In the genomic region with DNA sequence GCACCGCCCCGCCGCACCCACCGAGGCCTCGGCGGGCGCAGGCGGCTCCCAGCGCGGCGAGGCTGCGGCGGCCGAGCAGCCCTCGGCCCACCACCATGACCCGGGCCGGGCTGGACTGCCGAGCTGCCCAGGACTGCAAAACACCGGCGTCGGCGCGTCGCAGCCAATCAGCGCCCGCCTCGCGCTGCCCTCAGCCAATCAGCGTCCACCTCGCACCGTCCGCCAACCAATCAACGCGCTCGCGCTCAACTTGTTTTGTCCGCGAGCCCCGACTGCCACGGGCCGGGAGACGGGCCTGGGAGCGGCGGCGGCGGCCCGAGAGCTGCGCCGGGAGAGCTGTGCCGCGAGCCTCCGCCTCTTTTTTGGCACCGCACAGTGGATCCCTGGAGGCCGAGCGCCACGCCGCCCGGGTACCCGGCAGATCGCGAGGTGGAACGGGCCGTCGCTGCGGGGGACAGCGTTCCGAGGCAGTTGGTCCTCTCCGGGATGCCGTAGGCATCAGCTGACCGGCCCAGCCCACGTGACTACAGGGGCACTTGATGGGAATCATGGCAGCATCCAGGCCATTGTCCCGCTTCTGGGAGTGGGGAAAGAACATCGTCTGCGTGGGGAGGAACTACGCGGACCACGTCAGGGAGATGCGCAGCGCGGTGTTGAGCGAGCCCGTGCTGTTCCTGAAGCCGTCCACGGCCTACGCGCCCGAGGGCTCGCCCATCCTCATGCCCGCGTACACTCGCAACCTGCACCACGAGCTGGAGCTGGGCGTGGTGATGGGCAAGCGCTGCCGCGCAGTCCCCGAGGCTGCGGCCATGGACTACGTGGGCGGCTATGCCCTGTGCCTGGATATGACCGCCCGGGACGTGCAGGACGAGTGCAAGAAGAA, we compare ENCODE assay signal across 8 cellular contexts. TPM values are rescaled to one million over a fixed set of nuclear protein-coding genes. Genes with fewer than 3 reads are reported as not detected.
DNase-seq lines count a peak whose midpoint lies in the region; ATAC-seq, FAIRE-seq and TF ChIP-seq lines count a peak whose summit lies in the region.

A gene (plus strand): TSS at position 516 of the 883 bp plus-strand sequence. CDS start 33 bp downstream, at position 549.
A gene (minus strand): TSS at position 135 of the 883 bp plus-strand sequence. CDS start 38 bp downstream, at position 97.

- peak within 1 kb of the TSS; percentile 65 for H2AK5ac ChIP-seq in trophoblast cell (ENCODE audit: low read length)

- peaks cover 2% of the 10 kb centered on the region for H3K36me3 Mint-ChIP-seq in activated naive CD8-positive, alpha-beta T cell treated with anti-CD3 and anti-CD28 coated beads, Interleukin-2, amount 50 U/mL, for 24 hours (ENCODE audit: low read depth)

- peak within 1 kb of the TSS; percentile 67 for H3K4me2 ChIP-seq in trophoblast cell (ENCODE audit: low read length)

- H3K4me1 Mint-ChIP-seq in activated naive CD8-positive, alpha-beta T cell treated with anti-CD3 and anti-CD28 coated beads, Interleukin-2, amount 50 U/mL, for 24 hours: peaks cover 52% of the 10 kb centered on the region

- H3K27ac ChIP-seq in trophoblast cell (ENCODE audit: low read depth, low read length): peak within 1 kb of the TSS; percentile 48
- H3K27ac ChIP-seq in tibial nerve: peak within 1 kb of the TSS; percentile 22 to 86 (median 75)

- H3K27me3 ChIP-seq in trophoblast cell (ENCODE audit: insufficient read depth, low read length) (no peaks in the 10 kb centered on the region), tibial nerve (no peaks in the 10 kb centered on the region)

- H3K23ac ChIP-seq in trophoblast cell (ENCODE audit: low read length): no peak within 1 kb of the TSS

- H3K4me3 Mint-ChIP-seq in activated naive CD8-positive, alpha-beta T cell treated with anti-CD3 and anti-CD28 coated beads, Interleukin-2, amount 50 U/mL, for 24 hours: peak within 1 kb of the TSS; percentile 90

- no CpG with 5 or more reads among the region's 104 CpGs for WGBS in trophoblast cell (ENCODE audit: extremely low coverage, insufficient coverage, insufficient read length)
- 1% methylated on average over 27 to 73 of the region's 104 CpGs for WGBS in tibial nerve, 2 donors

- H3K4me1 ChIP-seq in trophoblast cell (ENCODE audit: control insufficient read depth in 1 of 2, insufficient read depth in 2 of 2, low read length in 2 of 2) (peaks cover 0 to 5% of the 10 kb centered on the region in 2 experiments), tibial nerve (peaks cover 0 to 63% (median 23%) of the 10 kb centered on the region in 4 donors)

- FAIRE-seq in GM12892 (lab: Jason Lieb, UNC): peak; percentile 97

- peak; percentile 85 for ATAC-seq in HG02840 (IDR thresholded peaks at IDR 0.05; ENCODE audit: low FRiP score, unreplicated experiment)
- ATAC-seq in activated naive CD8-positive, alpha-beta T cell treated with anti-CD3 and anti-CD28 coated beads, Interleukin-2, amount 50 U/mL, for 24 hours: peak; percentile 89
- peak; percentile 98 for ATAC-seq in Right ventricle myocardium superior (ENCODE audit: poor library complexity)

- no peaks in the 10 kb centered on the region for H3K9me3 ChIP-seq in trophoblast cell (ENCODE audit: insufficient read depth, low read depth, low read length)
- no peaks in the 10 kb centered on the region for H3K9me3 ChIP-seq in tibial nerve

- TF ChIP-seq POLR2A in GM12892 (IDR thresholded peaks at IDR 0.05; ENCODE audit: low read depth, low read length) (peak; percentile 71; the same call in 1 of the 2 replicates), tibial nerve (IDR thresholded peaks at IDR 0.05) (peak in 1 of 2 donors; percentile 16)

- peak within 1 kb of the TSS; percentile 85 for H2BK5ac ChIP-seq in trophoblast cell (ENCODE audit: low read depth, low read length, poor library complexity)

- H3K79me1 ChIP-seq in trophoblast cell (ENCODE audit: low read length): peaks cover 8% of the 10 kb centered on the region

- H3K27ac Mint-ChIP-seq in activated naive CD8-positive, alpha-beta T cell treated with anti-CD3 and anti-CD28 coated beads, Interleukin-2, amount 50 U/mL, for 24 hours: peak within 1 kb of the TSS; percentile 89

- H3K14ac ChIP-seq in trophoblast cell (ENCODE audit: low read length): peak within 1 kb of the TSS; percentile 59

- H2BK120ac ChIP-seq in trophoblast cell (ENCODE audit: insufficient read depth, low read length, poor library complexity): peak within 1 kb of the TSS; percentile 61

- DNase-seq in GM12892 (ENCODE audit: insufficient read length) (peak; percentile 98), NCI-H1436 (lab: John Stamatoyannopoulos, UW) (peak; percentile 78), SW480 (ENCODE audit: low spot score) (peak; percentile 90), Right ventricle myocardium superior (peak; percentile 96), trophoblast cell (peak; percentile 97), tibial nerve (ENCODE audit: low spot score in 2 of 2) (peak; percentile 88 to 92)
- DNase-seq in activated naive CD8-positive, alpha-beta T cell treated with anti-CD3 and anti-CD28 coated beads, Interleukin-2, amount 50 U/mL, for 24 hours: peak; percentile 90

- peak in 2 of 5 experiments; percentile 23 to 72 for TF ChIP-seq CTCF in tibial nerve (IDR thresholded peaks at IDR 0.05)

- intact Hi-C loops in Right ventricle myocardium superior (cut with DNase I): no loop called here

- peak within 1 kb of the TSS; percentile 80 for H2AFZ ChIP-seq in trophoblast cell (ENCODE audit: insufficient read depth, low read length, poor library complexity)

- peaks cover 8% of the 10 kb centered on the region for H3K79me2 ChIP-seq in trophoblast cell (ENCODE audit: control insufficient read depth, insufficient read depth, low read length, poor library complexity)

- H2BK12ac ChIP-seq in trophoblast cell (ENCODE audit: low read length): no peak within 1 kb of the TSS

- H3K18ac ChIP-seq in trophoblast cell (ENCODE audit: low read length): peak within 1 kb of the TSS; percentile 53

- H3K36me3 ChIP-seq in trophoblast cell (ENCODE audit: control insufficient read depth in 1 of 2, insufficient read depth in 2 of 2, low read length in 2 of 2) (peaks cover 10 to 12% of the 10 kb centered on the region in 2 experiments), tibial nerve (peaks cover 0 to 40% (median 10%) of the 10 kb centered on the region in 3 donors)

- peak within 1 kb of the TSS; percentile 46 for H4K12ac ChIP-seq in trophoblast cell (ENCODE audit: low read depth, low read length)

- H3K27me3 Mint-ChIP-seq in activated naive CD8-positive, alpha-beta T cell treated with anti-CD3 and anti-CD28 coated beads, Interleukin-2, amount 50 U/mL, for 24 hours: no peaks in the 10 kb centered on the region

- peak within 1 kb of the TSS; percentile 48 for H3K4ac ChIP-seq in trophoblast cell (ENCODE audit: low read depth, low read length)

- peak within 1 kb of the TSS; percentile 95 for H4K8ac ChIP-seq in trophoblast cell (ENCODE audit: low read depth, low read length)

- no peaks in the 10 kb centered on the region for H3K9me3 Mint-ChIP-seq in activated naive CD8-positive, alpha-beta T cell treated with anti-CD3 and anti-CD28 coated beads, Interleukin-2, amount 50 U/mL, for 24 hours

- peak within 1 kb of the TSS; percentile 94 for H3K4me3 ChIP-seq in trophoblast cell (ENCODE audit: low read depth, low read length)
- H3K4me3 ChIP-seq in tibial nerve: peak within 1 kb of the TSS; percentile 59 to 77 (median 71)

- peak; percentile 75 to 98 for TF ChIP-seq EP300 in tibial nerve (IDR thresholded peaks at IDR 0.05)

- H4K91ac ChIP-seq in trophoblast cell (ENCODE audit: low read depth, low read length): peak within 1 kb of the TSS; percentile 74

- peak within 1 kb of the TSS; percentile 78 for H3K9ac ChIP-seq in trophoblast cell (ENCODE audit: low read length)

RNA-seq across cellular contexts. Expression of the first gene that starts in this region (rescaled TPM):
- polyA plus RNA-seq in GM12892 (2012; ENCODE audit: missing spikeins): 8.6 TPM
- total RNA-seq in Right ventricle myocardium superior (31.0 TPM), tibial nerve (10 to 100 TPM; 17.5 to 44.1 (median 33.7) TPM)
- 16.4 and 16.6 TPM in 2 replicates for polyA plus RNA-seq in trophoblast cell (2013)

RNA-seq across cellular contexts. Expression of the second gene that starts in this region (rescaled TPM):
- 13.9 TPM for polyA plus RNA-seq in GM12892 (2012; ENCODE audit: missing spikeins)
- total RNA-seq in Right ventricle myocardium superior: 163 TPM
- 28.3 and 29.1 TPM in 2 replicates for polyA plus RNA-seq in trophoblast cell (2013)
- 100 to 1,000 TPM in 2 of 4 donors, 10 to 100 TPM in 2; 89.2 to 161 (median 100) TPM for total RNA-seq in tibial nerve

Comparison
In these comparisons a context has a peak if more than half of its experiments do, and no peak if none do; other contexts are left out.
1. Peak in every context shown above with its lines: DNase-seq, ATAC-seq, H3K4me3 ChIP-seq and H3K27ac ChIP-seq.